ENCODE assay signal across 10 cellular contexts in genomic region chr3:174442317-174442682, GRCh38.
A peak's percentile ranks its signal among the peaks of the same experiment; 100 is the strongest.
DNase-seq lines count a peak whose midpoint lies in the region; TF ChIP-seq lines count a peak whose summit lies in the region.
"Had no signal": no experiment of that assay in that cellular context is flagged by ENCODE, and none has a peak within 500 bp of the region (broad histone marks: within the 10 kb centered on the region; RNA-seq: fewer than 3 reads in every experiment).

No MANE protein-coding gene starts in this region.

- TF ChIP-seq CTCF in OCI-LY7 (conservative IDR thresholded peaks at IDR 0.05; ENCODE audit: low read length) (no peak), esophagus squamous epithelium (IDR thresholded peaks at IDR 0.05) (no peak), prostate gland (IDR thresholded peaks at IDR 0.05) (no peak)

- H3K4me3 ChIP-seq in BLaER1 treated with 17β-estradiol and CSF1 and Interleukin-3, amounts not matched to agents 10 nM and 100 nM = peak overlapping the region in 4 of 10 experiments; percentile 77 to 91 (median 82); a peak in 5 of 20 replicates
- peak overlapping the region; percentile 77 for H3K4me3 ChIP-seq in OCI-LY7 (ENCODE audit: low read depth, low read length, poor library complexity, severe bottlenecking)
- peak overlapping the region in 3 of 4 donors; percentile 62 to 85 (median 74) for H3K4me3 ChIP-seq in esophagus squamous epithelium
- H3K4me3 ChIP-seq in prostate gland = peak overlapping the region; percentile 68 to 75

- peaks cover 0 to 33% (median 9%) of the 10 kb centered on the region in 11 experiments; a peak in 11 of 22 replicates for H3K27me3 ChIP-seq in BLaER1 treated with 17β-estradiol and CSF1 and Interleukin-3, amounts not matched to agents 10 nM and 100 nM
- no peaks in the 10 kb centered on the region for H3K27me3 ChIP-seq in esophagus squamous epithelium
- no peaks in the 10 kb centered on the region for H3K27me3 ChIP-seq in prostate gland (replicated peaks; ENCODE audit: insufficient read depth)

- H3K9ac ChIP-seq in BLaER1 treated with 17β-estradiol and CSF1 and Interleukin-3, amounts not matched to agents 10 nM and 100 nM = no peak overlapping the region

- no peak for TF ChIP-seq POLR2A in esophagus squamous epithelium (IDR thresholded peaks at IDR 0.05)
- TF ChIP-seq POLR2A in prostate gland (IDR thresholded peaks at IDR 0.05) = no peak

- H4K20me1 ChIP-seq in BLaER1 treated with 17β-estradiol and CSF1 and Interleukin-3, amounts not matched to agents 10 nM and 100 nM = peaks cover 0 to 5% (median 0%) of the 10 kb centered on the region in 11 experiments; a peak in 2 of 22 replicates
- no peaks in the 10 kb centered on the region for H4K20me1 ChIP-seq in OCI-LY7 (ENCODE audit: insufficient read depth, low read length)

- CTCF ChIA-PET in OCI-LY7 (lab: Charles Lee; ENCODE audit: unreplicated experiment) = no interaction called here

- peaks cover 18 to 34% (median 24%) of the 10 kb centered on the region in 10 experiments for H3K4me1 ChIP-seq in BLaER1 treated with 17β-estradiol and CSF1 and Interleukin-3, amounts not matched to agents 10 nM and 100 nM
- H3K4me1 ChIP-seq in OCI-LY7 (ENCODE audit: insufficient read depth, low read length, poor library complexity, severe bottlenecking) = peaks cover 11% of the 10 kb centered on the region
- peaks cover 3 to 31% (median 10%) of the 10 kb centered on the region in 3 donors for H3K4me1 ChIP-seq in esophagus squamous epithelium
- no peaks in the 10 kb centered on the region for H3K4me1 ChIP-seq in prostate gland (replicated peaks)

- H3K4me2 ChIP-seq in BLaER1 treated with 17β-estradiol and CSF1 and Interleukin-3, amounts not matched to agents 10 nM and 100 nM = peak overlapping the region; percentile 70 to 96 (median 89); a peak in 21 of 22 replicates
- peak overlapping the region; percentile 82 for H3K4me2 ChIP-seq in OCI-LY7 (ENCODE audit: low read length)

- H3K9me3 ChIP-seq in BLaER1 treated with 17β-estradiol and CSF1 and Interleukin-3, amounts not matched to agents 10 nM and 100 nM (replicated peaks in 1 of 11) = 0 out of 22 replicates have a peak, but pooled peaks cover 0 to 2% (median 0%) of the 10 kb centered on the region in 11 experiments
- no peaks in the 10 kb centered on the region for H3K9me3 ChIP-seq in OCI-LY7 (ENCODE audit: low read length)
- no peaks in the 10 kb centered on the region for H3K9me3 ChIP-seq in esophagus squamous epithelium
- H3K9me3 ChIP-seq in prostate gland = no peaks in the 10 kb centered on the region

- no peak for DNase-seq in OCI-LY7 (ENCODE audit: low spot score)
- DNase-seq in esophagus squamous epithelium (lab: John Stamatoyannopoulos, UW) = no peak
- no peak for DNase-seq in prostate gland (ENCODE audit: low spot score)
- DNase-seq in NCI-H524 (lab: John Stamatoyannopoulos, UW) = no peak
- no peak for DNase-seq in activated gamma-delta T cell treated with Interleukin-2 at 50 U/mL for 16 hours
- no peak for DNase-seq in head of caudate nucleus
- no peak for DNase-seq in stimulated activated CD8-positive, alpha-beta memory T cell treated with anti-CD3 and anti-CD28 coated beads, Interleukin-4, amount 100 ng/mL, for 48 hours
- DNase-seq: activated naive CD4-positive, alpha-beta T cell treated with anti-CD3 and anti-CD28 coated beads, Interleukin-2, amount 50 U/mL, for 16 hours; NK-92 treated with Interleukin-12 subunit alpha and Interleukin-12 subunit beta, amount 100 ng/mL, for 24 hours had no signal

- 44 to 53% methylated on average over 4 of the region's 4 CpGs for WGBS in esophagus squamous epithelium, 2 donors
- 31% methylated on average over 4 of the region's 4 CpGs for WGBS in prostate gland

- H2AFZ ChIP-seq in OCI-LY7 (ENCODE audit: low read length) = peak overlapping the region; percentile 90; the same call in 1 of the 2 replicates

- intact Hi-C loops in OCI-LY7 (cut with micrococcal nuclease; ENCODE audit: unreplicated experiment) (no loop called here), esophagus squamous epithelium (cut with DNase I) (no loop called here), prostate gland (cut with DNase I) (no loop called here), head of caudate nucleus (cut with DNase I) (no loop called here)

- no peaks in the 10 kb centered on the region for H3K9me2 ChIP-seq in OCI-LY7 (ENCODE audit: insufficient read depth, low read length)

- H3K36me3 ChIP-seq in BLaER1 treated with 17β-estradiol and CSF1 and Interleukin-3, amounts not matched to agents 10 nM and 100 nM = no peaks in the 10 kb centered on the region
- H3K36me3 ChIP-seq in OCI-LY7 (ENCODE audit: insufficient read depth, low read length) (no peaks in the 10 kb centered on the region), esophagus squamous epithelium (no peaks in the 10 kb centered on the region), prostate gland (no peaks in the 10 kb centered on the region)

- H3K79me2 ChIP-seq in OCI-LY7 (ENCODE audit: insufficient read depth, low read depth, low read length) = no peaks in the 10 kb centered on the region

- no peak overlapping the region for H3K27ac ChIP-seq in BLaER1 treated with 17β-estradiol and CSF1 and Interleukin-3, amounts not matched to agents 10 nM and 100 nM
- H3K27ac ChIP-seq in OCI-LY7 (ENCODE audit: low read depth, low read length, poor library complexity, severe bottlenecking) = no peak overlapping the region
- peak overlapping the region in 1 of 4 donors; percentile 99 for H3K27ac ChIP-seq in esophagus squamous epithelium
- H3K27ac ChIP-seq in prostate gland = peak overlapping the region; percentile 95 to 96

- no TSS peak for BruUV-seq in OCI-LY7 (replicated peaks; lab: Mats Ljungman, UMichigan)

- POLR2A ChIA-PET in OCI-LY7 (lab: Charles Lee) = no interaction called here

Comparison
In these comparisons a context has a peak if more than half of its experiments do, and no peak if none do; other contexts are left out.
1. H3K27ac ChIP-seq: peak in prostate gland (2 of 2); none in BLaER1 treated with 17β-estradiol and CSF1 and Interleukin-3, amounts not matched to agents 10 nM and 100 nM (0 of 11) and OCI-LY7 (single experiment).